8 cellular contexts compared by ENCODE assay signal in genomic region chr11:59614277-59615131, GRCh38. TPM values are rescaled to one million over a fixed set of nuclear protein-coding genes. Genes with fewer than 3 reads are reported as not detected.
DNase-seq lines count a peak whose midpoint lies in the region; ATAC-seq and TF ChIP-seq lines count a peak whose summit lies in the region.

No MANE protein-coding gene starts in this region.

- H3K4me3 ChIP-seq in GM12865 (ENCODE audit: low read depth, low read length) (peak overlapping the region; percentile 100), fibroblast of lung (replicated peaks in 1 of 4; ENCODE audit: control extremely low read depth in 1 of 4, insufficient read depth in 1 of 4, low read depth in 3 of 4, low read length in 4 of 4) (peak overlapping the region; percentile 74 to 98 (median 93))

- H3K79me2 ChIP-seq in fibroblast of lung (ENCODE audit: control insufficient read depth, insufficient read depth, low read length), result peaks cover 46% of the 10 kb centered on the region

- H3K36me3 ChIP-seq in fibroblast of lung (ENCODE audit: control insufficient read depth, insufficient read depth, low read length), result no peaks in the 10 kb centered on the region

- peak overlapping the region; percentile 81 for H3K9ac ChIP-seq in fibroblast of lung (ENCODE audit: insufficient read depth, low read length)

- H3K27ac ChIP-seq in fibroblast of lung (ENCODE audit: insufficient read depth, low read length), result peak overlapping the region; percentile 75

- H3K4me1 ChIP-seq in fibroblast of lung (ENCODE audit: control insufficient read depth, extremely low read depth, insufficient read depth, low read length), result peaks cover 7% of the 10 kb centered on the region

- no peak overlapping the region for H2AFZ ChIP-seq in fibroblast of lung (ENCODE audit: low read length)

- H4K20me1 ChIP-seq in fibroblast of lung (ENCODE audit: control insufficient read depth, extremely low read depth, insufficient read depth, low read length), result peaks cover 4% of the 10 kb centered on the region

- DNase-seq in GM12865 (ENCODE audit: low read depth) (peak; percentile 22), RPMI7951 (ENCODE audit: low read depth) (peak; percentile 4), fibroblast of lung (ENCODE audit: low read depth in 2 of 2) (peak in 1 of 2 donors; percentile 9), putamen (ENCODE audit: low spot score) (peak; percentile 13), NCI-H1436 (lab: John Stamatoyannopoulos, UW) (no peak), NCI-H2196 treated with DMSO at 0.1 percent for 48 hours (lab: John Stamatoyannopoulos, UW; ENCODE audit: unreplicated experiment) (no peak)

- ATAC-seq in GM19452 (IDR thresholded peaks at IDR 0.05; ENCODE audit: unreplicated experiment) (no peak), HG03025 (IDR thresholded peaks at IDR 0.05; ENCODE audit: low FRiP score, unreplicated experiment) (no peak)

- no peaks in the 10 kb centered on the region for H3K27me3 ChIP-seq in fibroblast of lung (ENCODE audit: control insufficient read depth, insufficient read depth, low read length)

- peak overlapping the region; percentile 99 for H3K4me2 ChIP-seq in fibroblast of lung (ENCODE audit: extremely low read depth, insufficient read depth, low read length)

- TF ChIP-seq CTCF in GM12865 (IDR thresholded peaks at IDR 0.05; ENCODE audit: insufficient read depth, low read depth, low read length, missing control alignments) (no peak), fibroblast of lung (conservative IDR thresholded peaks at IDR 0.05 in 1 of 2, IDR thresholded peaks at IDR 0.05 in 1 of 2; ENCODE audit: low read depth in 1 of 2, low read length in 2 of 2) (no peak)

- no peaks in the 10 kb centered on the region for H3K9me3 ChIP-seq in fibroblast of lung (ENCODE audit: control insufficient read depth, insufficient read depth, low read depth, low read length)

RNA-seq across cellular contexts. Expression of gene OSBP, which starts 1.1 kb away (rescaled TPM):
- 20.4 and 20.8 TPM in 2 replicates for total RNA-seq in RPMI7951 (2014; rRNA removed; shearing (Covaris generic))
- total RNA-seq in fibroblast of lung, result 29.5 and 44.1 TPM in 2 replicates
- polyA plus RNA-seq in fibroblast of lung, result 32.4 and 34.0 TPM in 2 replicates
- polyA plus RNA-seq in fibroblast of lung (2012), result 27.5 and 29.6 TPM in 2 replicates
- polyA minus RNA-seq in fibroblast of lung (ENCODE audit: low replicate concordance), result 31.3 and 38.8 TPM in 2 replicates

RNA-seq across cellular contexts. Expression of gene PATL1, which starts 54.3 kb away (rescaled TPM):
- total RNA-seq in RPMI7951 (2014; rRNA removed; shearing (Covaris generic)), result 23.9 and 39.5 TPM in 2 replicates
- 8.2 and 11.6 TPM in 2 replicates for total RNA-seq in fibroblast of lung
- polyA plus RNA-seq in fibroblast of lung, result 66.4 and 68.1 TPM in 2 replicates
- 31.5 and 31.8 TPM in 2 replicates for polyA plus RNA-seq in fibroblast of lung (2012)
- polyA minus RNA-seq in fibroblast of lung (ENCODE audit: low replicate concordance), result 36.2 and 43.5 TPM in 2 replicates

Comparison
In these comparisons a context has a peak if more than half of its experiments do, and no peak if none do; other contexts are left out.
1. DNase-seq: peak in GM12865 (single experiment), RPMI7951 (single experiment) and putamen (single experiment); none in NCI-H1436 (single experiment) and NCI-H2196 treated with DMSO at 0.1 percent for 48 hours (single experiment).